Comparison of ENCODE assay signal across 8 cellular contexts in the genomic region with DNA sequence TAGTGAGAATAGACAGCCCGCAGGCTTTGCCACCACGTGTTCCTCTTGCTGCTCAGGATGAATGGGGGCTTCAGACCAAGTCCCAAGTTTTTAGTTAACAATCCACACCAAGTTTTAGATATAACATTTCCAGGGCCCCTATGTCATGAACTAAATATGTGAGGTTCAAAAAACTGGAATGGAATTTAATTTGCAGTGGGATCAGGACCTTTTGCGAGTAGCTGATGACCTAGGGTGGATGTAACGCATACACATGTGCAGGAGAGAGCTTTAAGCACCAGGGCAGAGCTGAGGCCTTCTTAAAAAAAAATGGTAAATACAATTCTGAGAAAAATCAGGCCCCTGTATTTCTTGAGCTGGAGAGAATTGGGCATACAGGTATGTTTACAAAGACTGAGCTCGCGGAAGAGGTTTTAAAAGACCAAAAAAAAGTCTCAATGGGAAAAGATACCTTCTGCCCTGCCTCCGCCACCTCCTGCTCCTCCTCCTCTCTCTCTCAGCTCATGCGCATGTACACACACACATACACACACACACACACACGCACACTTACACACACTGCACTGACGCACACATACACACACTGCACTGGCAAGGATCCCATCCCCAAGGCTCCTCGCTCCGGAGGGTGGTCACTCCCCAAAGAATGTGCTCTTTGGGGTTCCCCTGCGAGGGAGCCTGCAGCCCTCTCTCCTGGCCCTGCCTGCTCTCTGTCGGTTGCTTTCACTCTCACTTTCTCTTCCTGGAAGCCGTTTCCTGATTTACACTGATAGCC. TPM values are rescaled to one million over a fixed set of nuclear protein-coding genes. Genes with fewer than 3 reads are reported as not detected.
DNase-seq lines count a peak whose midpoint lies in the region; ATAC-seq and TF ChIP-seq lines count a peak whose summit lies in the region.

No MANE protein-coding gene starts in this region.

- H3K4me3 ChIP-seq in CD8-positive, alpha-beta memory T cell (ENCODE audit: low read length): peak overlapping the region; percentile 29
- H3K4me3 ChIP-seq in HUES6 (ENCODE audit: low read depth, low read length): peak overlapping the region; percentile 15; the same call in 1 of the 2 replicates
- peak overlapping the region in 9 of 10 donors; percentile 16 to 54 (median 45) for H3K4me3 ChIP-seq in heart right ventricle
- H3K4me3 ChIP-seq in HAP-1: no peak overlapping the region

- in situ Hi-C loops in HAP-1 (cut with MboI; ENCODE audit: low sequenced_read_pairs): no loop called here

- TF ChIP-seq CTCF in heart right ventricle (IDR thresholded peaks at IDR 0.05): no peak

- H3K4me1 ChIP-seq in CD8-positive, alpha-beta memory T cell (ENCODE audit: insufficient read depth, low read length): peaks cover 9% of the 10 kb centered on the region
- peaks cover 27% of the 10 kb centered on the region for H3K4me1 ChIP-seq in HUES6 (ENCODE audit: control insufficient read depth, insufficient read depth, low read length)
- peaks cover 0 to 12% (median 0%) of the 10 kb centered on the region in 9 donors for H3K4me1 ChIP-seq in heart right ventricle
- H3K4me1 ChIP-seq in HAP-1: no peaks in the 10 kb centered on the region

- CTCF ChIA-PET in CD8-positive, alpha-beta memory T cell (lab: Charles Lee): no interaction called here

- H3K27me3 ChIP-seq in CD8-positive, alpha-beta memory T cell (ENCODE audit: insufficient read depth, low read length, poor library complexity, severe bottlenecking): no peaks in the 10 kb centered on the region
- H3K27me3 ChIP-seq in HUES6 (ENCODE audit: control insufficient read depth, insufficient read depth, low read length) (no peaks in the 10 kb centered on the region; the same call in 1 of the 2 replicates), heart right ventricle (peaks cover 0 to 45% (median 28%) of the 10 kb centered on the region in 7 donors), HAP-1 (ENCODE audit: low read depth) (peaks cover 7% of the 10 kb centered on the region)

- H3K4me3 Mint-ChIP-seq in CD8-positive, alpha-beta memory T cell: peak overlapping the region in 5 of 7 donors; percentile 53 to 79 (median 70)

- H3K27me3 Mint-ChIP-seq in CD8-positive, alpha-beta memory T cell: peaks cover 3 to 5% of the 10 kb centered on the region in 2 donors

- intact Hi-C loops in heart right ventricle (cut with DNase I): loop anchor here in 1 of 10 donors (5.0 kb wide), 1 partner anchor 38 kb away; no protein-coding TSS in a partner anchor
- intact Hi-C loops in sciatic nerve (cut with DNase I): loop anchor here (5.0 kb wide), 1 partner anchor 73 kb away; no protein-coding TSS in a partner anchor

- 25 to 30% methylated on average over 15 of the region's 15 CpGs for WGBS in heart right ventricle, 2 donors

- peak; percentile 91 for ATAC-seq in GM21381 (IDR thresholded peaks at IDR 0.05; ENCODE audit: unreplicated experiment)
- peak in 7 of 8 donors; percentile 39 to 74 (median 62) for ATAC-seq in heart right ventricle
- ATAC-seq in sciatic nerve: peak; percentile 91

- H3K27ac ChIP-seq in CD8-positive, alpha-beta memory T cell (ENCODE audit: low read depth, low read length): no peak overlapping the region
- H3K27ac ChIP-seq in HUES6 (ENCODE audit: low read depth, low read length) (no peak overlapping the region), heart right ventricle (peak overlapping the region in 2 of 10 donors; percentile 34 to 78)

- no peaks in the 10 kb centered on the region for H3K36me3 ChIP-seq in CD8-positive, alpha-beta memory T cell (ENCODE audit: insufficient read depth, low read length)
- H3K36me3 ChIP-seq in HUES6 (ENCODE audit: control insufficient read depth, insufficient read depth, low read length): no peaks in the 10 kb centered on the region
- no peaks in the 10 kb centered on the region for H3K36me3 ChIP-seq in heart right ventricle
- H3K36me3 ChIP-seq in HAP-1 (replicated peaks): no peaks in the 10 kb centered on the region

- peaks cover 7 to 12% (median 11%) of the 10 kb centered on the region in 3 donors for H3K4me1 Mint-ChIP-seq in CD8-positive, alpha-beta memory T cell

- POLR2A ChIA-PET in CD8-positive, alpha-beta memory T cell (lab: Charles Lee): no interaction called here

- H3K9ac ChIP-seq in HUES6 (ENCODE audit: low read length): no peak overlapping the region

- DNase-seq in CD8-positive, alpha-beta memory T cell: peak in 1 of 5 donors; percentile 49
- peak; percentile 1 for DNase-seq in activated effector memory CD4-positive, alpha-beta T cell treated with Interleukin-2 at 50 U/mL for 16 hours
- DNase-seq in heart right ventricle (peak; percentile 15 to 35), sciatic nerve (ENCODE audit: low spot score) (peak; percentile 65), HK-2 (ENCODE audit: unreplicated experiment) (no peak), HAP-1 (ENCODE audit: low spot score in 2 of 2) (no peak)

- peak overlapping the region in 5 of 8 donors; percentile 13 to 82 (median 24) for H3K27ac Mint-ChIP-seq in CD8-positive, alpha-beta memory T cell

- H3K9me3 ChIP-seq in CD8-positive, alpha-beta memory T cell (ENCODE audit: low read length): no peaks in the 10 kb centered on the region
- peaks cover 6% of the 10 kb centered on the region for H3K9me3 ChIP-seq in HUES6 (ENCODE audit: control insufficient read depth, insufficient read depth, low read depth, low read length)
- H3K9me3 ChIP-seq in heart right ventricle: no peaks in the 10 kb centered on the region
- H3K9me3 ChIP-seq in HAP-1: no peaks in the 10 kb centered on the region

- H3K36me3 Mint-ChIP-seq in CD8-positive, alpha-beta memory T cell: no peaks in the 10 kb centered on the region

- no peaks in the 10 kb centered on the region for H3K9me3 Mint-ChIP-seq in CD8-positive, alpha-beta memory T cell

RNA-seq across cellular contexts. Expression of a gene that starts 48.2 kb away (rescaled TPM):
- total RNA-seq in CD8-positive, alpha-beta memory T cell: 10 to 100 TPM; 10.9 to 11.3 TPM
- polyA plus RNA-seq in CD8-positive, alpha-beta memory T cell: 2.1 TPM
- total RNA-seq in heart right ventricle (10 to 100 TPM; 32.3 to 88.2 (median 50.0) TPM), sciatic nerve (85.9 TPM)
- polyA plus RNA-seq in heart right ventricle: 1 to 10 TPM; 3.4 to 8.4 TPM

Comparison
In these comparisons a context has a peak if more than half of its experiments do, and no peak if none do; other contexts are left out.
1. DNase-seq: peak in activated effector memory CD4-positive, alpha-beta T cell treated with Interleukin-2 at 50 U/mL for 16 hours (single experiment), heart right ventricle (2 of 2) and sciatic nerve (single experiment); none in HK-2 (single experiment) and HAP-1 (0 of 2).
2. Peak in every context shown above with its lines, with median percentiles within 50 percentile points of each other: ATAC-seq.